ENCODE assay signal across 8 cellular contexts in genomic region chr6:35048631-35049083, GRCh38.
DNase-seq lines count a peak whose midpoint lies in the region; ATAC-seq, FAIRE-seq and TF ChIP-seq lines count a peak whose summit lies in the region.

No MANE protein-coding gene starts in this region.

- 38 to 66% (median 61%) methylated on average over 9 to 11 of the region's 11 CpGs for WGBS in stomach, 5 donors

- H3K4me1 ChIP-seq in BLaER1 (peaks cover 70% of the 10 kb centered on the region), kidney (ENCODE audit: control insufficient read depth in 1 of 2, insufficient read depth in 1 of 2, low read depth in 1 of 2, low read length in 2 of 2) (peaks cover 27 to 34% of the 10 kb centered on the region in 2 donors), stomach (peaks cover 56 to 100% (median 87%) of the 10 kb centered on the region in 4 donors)

- intact Hi-C loops in kidney (cut with DNase I), result no loop called here
- intact Hi-C loops in stomach (cut with DNase I; ENCODE audit: low total_unique reads), result no loop called here

- H3K36me3 ChIP-seq in BLaER1, result peaks cover 29% of the 10 kb centered on the region
- H3K36me3 ChIP-seq in kidney (ENCODE audit: control insufficient read depth in 1 of 2, insufficient read depth in 2 of 2, low read length in 2 of 2), result peaks cover 0 to 1% of the 10 kb centered on the region in 2 donors
- H3K36me3 ChIP-seq in stomach, result peaks cover 0 to 18% (median 11%) of the 10 kb centered on the region in 4 donors

- FAIRE-seq in kidney (lab: Jason Lieb, UNC), result no peak

- TF ChIP-seq CTCF in LNCaP clone FGC (IDR thresholded peaks at IDR 0.05; ENCODE audit: control insufficient read depth, extremely low read depth, insufficient read depth), result 0 out of 2 replicates have a peak, but pooled peaks have one; percentile 17
- peak; percentile 17 for TF ChIP-seq CTCF in kidney (IDR thresholded peaks at IDR 0.05; ENCODE audit: borderline replicate concordance, extremely low read depth, insufficient read depth)
- no peak for TF ChIP-seq CTCF in stomach (IDR thresholded peaks at IDR 0.05)

- peak overlapping the region; percentile 75 for H3K4me2 ChIP-seq in BLaER1

- H4K20me1 ChIP-seq in BLaER1, result no peaks in the 10 kb centered on the region

- H3K9me3 ChIP-seq in BLaER1 (no peaks in the 10 kb centered on the region), kidney (ENCODE audit: control insufficient read depth in 1 of 2, low read length in 2 of 2) (no peaks in the 10 kb centered on the region), stomach (no peaks in the 10 kb centered on the region)

- TF ChIP-seq POLR2A in stomach (IDR thresholded peaks at IDR 0.05), result no peak

- no peak for TF ChIP-seq EP300 in stomach (IDR thresholded peaks at IDR 0.05)

- no peak for ATAC-seq in HG03039 (IDR thresholded peaks at IDR 0.05; ENCODE audit: unreplicated experiment)
- no peak for ATAC-seq in HG02973 (IDR thresholded peaks at IDR 0.05; ENCODE audit: unreplicated experiment)

- H3K9ac ChIP-seq in BLaER1 (peak overlapping the region; percentile 38; the same call in 1 of the 2 replicates), kidney (ENCODE audit: low read length in 2 of 2) (no peak overlapping the region)

- DNase-seq in LNCaP clone FGC (ENCODE audit: low read depth) (no peak), kidney (no peak), stomach (no peak), DMS153 (lab: John Stamatoyannopoulos, UW) (no peak)

- H3K27ac ChIP-seq in BLaER1 (peak overlapping the region; percentile 78), angular gyrus (ENCODE audit: low read depth, low read length) (peak overlapping the region; percentile 96), kidney (ENCODE audit: low read depth in 2 of 2, low read length in 2 of 2) (peak overlapping the region; percentile 33 to 56), stomach (peak overlapping the region; percentile 34 to 86 (median 73))

- H3K27me3 ChIP-seq in BLaER1 (no peaks in the 10 kb centered on the region), stomach (no peaks in the 10 kb centered on the region)

- no peak overlapping the region for H3K4me3 ChIP-seq in BLaER1
- no peak overlapping the region for H3K4me3 ChIP-seq in LNCaP clone FGC (ENCODE audit: low read depth, low read length)
- no peak overlapping the region for H3K4me3 ChIP-seq in kidney (ENCODE audit: low read length in 2 of 2)
- H3K4me3 ChIP-seq in stomach, result peak overlapping the region in 1 of 4 donors; percentile 4

Comparison
In these comparisons a context has a peak if more than half of its experiments do, and no peak if none do; other contexts are left out.
1. H3K27ac ChIP-seq: peak in every context shown above with its lines; median percentile 96 in angular gyrus; 78 in BLaER1; 73 in stomach; 44 in kidney.
2. CTCF ChIP-seq: peak in LNCaP clone FGC (single experiment) and kidney (single experiment); none in stomach (0 of 7).